In genomic region chr2:37871453-37872191, GRCh38 we compare ENCODE assay signal across 8 cellular contexts. TPM values are rescaled to one million over a fixed set of nuclear protein-coding genes. Genes with fewer than 3 reads are reported as not detected.
A peak's percentile ranks its signal among the peaks of the same experiment; 100 is the strongest.
DNase-seq lines count a peak whose midpoint lies in the region; ATAC-seq and TF ChIP-seq lines count a peak whose summit lies in the region.

No MANE protein-coding gene starts in this region.

- intact Hi-C loops in mammary epithelial cell (cut with micrococcal nuclease) (loop anchor here (5.0 to 10.0 kb wide), 3 partner anchors 159 to 1087 kb away; no protein-coding TSS in a partner anchor), A673 (cut with micrococcal nuclease; ENCODE audit: unreplicated experiment) (no loop called here)

- peak overlapping the region; percentile 46 for H3K27ac Mint-ChIP-seq in stimulated activated memory B cell treated with anti-CD40 and anti-IgM and Interleukin-4, amounts not matched to agents 10 μg/mL and 1 μg/mL and 100 μg/mL, for 72 hours

- no peaks in the 10 kb centered on the region for H3K9me3 Mint-ChIP-seq in stimulated activated memory B cell treated with anti-CD40 and anti-IgM and Interleukin-4, amounts not matched to agents 10 μg/mL and 1 μg/mL and 100 μg/mL, for 72 hours

- dilution Hi-C loops in mammary epithelial cell (cut with HindIII; ENCODE audit: low sequenced_read_pairs), result no loop called here

- no peak overlapping the region for H2AFZ ChIP-seq in mammary epithelial cell (ENCODE audit: low read depth, low read length)

- H3K36me3 ChIP-seq in mammary epithelial cell (ENCODE audit: insufficient read depth, low read length) (no peaks in the 10 kb centered on the region), A673 (ENCODE audit: insufficient read depth, low read length, poor library complexity, severe bottlenecking) (no peaks in the 10 kb centered on the region)

- no peaks in the 10 kb centered on the region for H3K36me3 Mint-ChIP-seq in stimulated activated memory B cell treated with anti-CD40 and anti-IgM and Interleukin-4, amounts not matched to agents 10 μg/mL and 1 μg/mL and 100 μg/mL, for 72 hours

- no TSS peak for BruUV-seq in mammary epithelial cell (replicated peaks; lab: Mats Ljungman, UMichigan)
- BruUV-seq in A673 (replicated peaks; lab: Mats Ljungman, UMichigan), result no TSS peak

- no peak overlapping the region for H3K9ac ChIP-seq in mammary epithelial cell (ENCODE audit: insufficient read depth, low read length)

- H3K4me1 Mint-ChIP-seq in stimulated activated memory B cell treated with anti-CD40 and anti-IgM and Interleukin-4, amounts not matched to agents 10 μg/mL and 1 μg/mL and 100 μg/mL, for 72 hours, result peaks cover 35% of the 10 kb centered on the region

- H3K4me3 ChIP-seq in AG10803 (ENCODE audit: low read length) (no peak overlapping the region), mammary epithelial cell (replicated peaks in 1 of 3; ENCODE audit: insufficient read depth in 1 of 3, low read depth in 2 of 3, low read length in 3 of 3) (no peak overlapping the region), A673 (ENCODE audit: low read depth, low read length, poor library complexity, severe bottlenecking) (no peak overlapping the region)

- H3K27ac ChIP-seq in mammary epithelial cell (ENCODE audit: insufficient read depth, low read depth, low read length) (peak overlapping the region; percentile 21), A673 (ENCODE audit: low read depth, low read length, poor library complexity, severe bottlenecking) (no peak overlapping the region)

- CTCF ChIA-PET in mammary epithelial cell (lab: Charles Lee; ENCODE audit: low non-redundant PET), result no interaction called here
- CTCF ChIA-PET in A673 (lab: Charles Lee), result no interaction called here

- no peaks in the 10 kb centered on the region for H4K20me1 ChIP-seq in mammary epithelial cell (ENCODE audit: insufficient read depth, low read length)

- TF ChIP-seq CTCF in AG10803 (conservative IDR thresholded peaks at IDR 0.05; ENCODE audit: low read length), result no peak
- TF ChIP-seq CTCF in mammary epithelial cell (conservative IDR thresholded peaks at IDR 0.05 in 1 of 2, IDR thresholded peaks at IDR 0.05 in 1 of 2; ENCODE audit: extremely low read depth in 1 of 2, insufficient read depth in 1 of 2, low read depth in 1 of 2, low read length in 2 of 2), result no peak
- no peak for TF ChIP-seq CTCF in A673 (conservative IDR thresholded peaks at IDR 0.05; ENCODE audit: low read depth, low read length)

- no peak overlapping the region for H3K4me3 Mint-ChIP-seq in stimulated activated memory B cell treated with anti-CD40 and anti-IgM and Interleukin-4, amounts not matched to agents 10 μg/mL and 1 μg/mL and 100 μg/mL, for 72 hours

- no peaks in the 10 kb centered on the region for H3K27me3 ChIP-seq in mammary epithelial cell (ENCODE audit: insufficient read depth, low read length)
- H3K27me3 ChIP-seq in A673 (replicated peaks; ENCODE audit: insufficient read depth, low read depth, low read length, poor library complexity), result no peaks in the 10 kb centered on the region

- peak overlapping the region; percentile 17 for H3K4me2 ChIP-seq in mammary epithelial cell (ENCODE audit: insufficient read depth, low read depth, low read length)

- ATAC-seq in GM18909 (IDR thresholded peaks at IDR 0.05; ENCODE audit: poor library complexity, unreplicated experiment), result peak; percentile 66
- ATAC-seq in HG03469 (IDR thresholded peaks at IDR 0.05; ENCODE audit: unreplicated experiment), result peak; percentile 76
- peak; percentile 78 for ATAC-seq in stimulated activated memory B cell treated with anti-CD40 and anti-IgM and Interleukin-4, amounts not matched to agents 10 μg/mL and 1 μg/mL and 100 μg/mL, for 72 hours
- no peak for ATAC-seq in GM18519 (IDR thresholded peaks at IDR 0.05; ENCODE audit: low FRiP score, unreplicated experiment)

- POLR2A ChIA-PET in A673 (lab: Charles Lee; ENCODE audit: low non-redundant PET), result interaction anchor here (0.5 kb wide), 1 partner anchor 253 kb away, joined by 3 read pairs; no protein-coding TSS in a partner anchor

- H3K79me2 ChIP-seq in mammary epithelial cell (ENCODE audit: insufficient read depth, low read length), result no peaks in the 10 kb centered on the region

- H3K4me1 ChIP-seq in mammary epithelial cell (ENCODE audit: insufficient read depth, low read length) (peaks cover 33% of the 10 kb centered on the region), A673 (ENCODE audit: insufficient read depth, low read length, poor library complexity, severe bottlenecking) (no peaks in the 10 kb centered on the region)

- DNase-seq in AG10803 (ENCODE audit: low read depth) (peak; percentile 94), mammary epithelial cell (peak; percentile 87), GF-D8 (lab: John Stamatoyannopoulos, UW) (no peak), A673 (ENCODE audit: low spot score) (no peak)

- H3K27me3 Mint-ChIP-seq in stimulated activated memory B cell treated with anti-CD40 and anti-IgM and Interleukin-4, amounts not matched to agents 10 μg/mL and 1 μg/mL and 100 μg/mL, for 72 hours, result no peaks in the 10 kb centered on the region

- in situ Hi-C loops in mammary epithelial cell (cut with MboI; ENCODE audit: low sequenced_read_pairs in 2 of 2), result loop anchor here in 1 of 2 donors (10.0 kb wide), 1 partner anchor 457 kb away; no protein-coding TSS in a partner anchor

- H3K9me3 ChIP-seq in mammary epithelial cell (replicated peaks; ENCODE audit: insufficient read depth, low read length) (no peaks in the 10 kb centered on the region), A673 (ENCODE audit: low read depth, low read length, poor library complexity, severe bottlenecking) (no peaks in the 10 kb centered on the region)

- WGBS in mammary epithelial cell (ENCODE audit: low coverage, missing lambda C conversion rate), result 15% methylated on average over 6 of the region's 7 CpGs

RNA-seq across cellular contexts. Expression of gene RMDN2, which starts 53.5 kb away (rescaled TPM):
- total RNA-seq in mammary epithelial cell (10 to 100 TPM in 1 of 2 donors, 1 to 10 TPM in 1; 5.4 to 12.5 TPM), A673 (2021) (2.3 and 3.0 TPM in 2 replicates)
- 3.1 TPM for polyA plus RNA-seq in mammary epithelial cell
- not detected for polyA minus RNA-seq in mammary epithelial cell

Comparison
In these comparisons a context has a peak if more than half of its experiments do, and no peak if none do; other contexts are left out.
1. DNase-seq: peak in AG10803 (single experiment) and mammary epithelial cell (single experiment); none in GF-D8 (single experiment) and A673 (single experiment).